30 cellular contexts compared by ENCODE assay signal in the genomic region with DNA sequence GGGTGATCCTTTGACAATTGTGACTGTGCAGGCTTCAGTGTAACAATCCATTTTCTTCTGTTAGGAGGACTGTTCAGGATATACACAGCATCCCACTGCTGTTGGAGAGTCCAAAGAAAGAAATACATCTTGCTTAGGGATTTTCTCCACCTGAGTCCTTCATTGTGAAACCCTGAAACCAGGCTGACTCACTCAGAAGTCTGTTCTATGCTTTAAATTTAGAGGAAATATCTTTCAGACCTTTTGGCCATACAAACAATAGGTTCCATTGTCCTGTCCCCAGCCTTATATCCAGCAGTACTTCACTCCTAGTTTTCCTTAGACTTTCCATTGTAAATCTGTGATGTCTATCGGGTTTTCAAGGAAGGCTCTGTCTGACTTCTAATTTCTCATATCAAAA.
DNase-seq lines count a peak whose midpoint lies in the region; FAIRE-seq and TF ChIP-seq lines count a peak whose summit lies in the region.
"Had no signal": no experiment of that assay in that cellular context is flagged by ENCODE, and none has a peak within 500 bp of the region (broad histone marks: within the 10 kb centered on the region; RNA-seq: fewer than 3 reads in every experiment).

No MANE protein-coding gene starts in this region.

- TF ChIP-seq CTCF in astrocyte (IDR thresholded peaks at IDR 0.05; ENCODE audit: insufficient read depth, low read depth, low read length), result no peak
- no peak for TF ChIP-seq CTCF in fibroblast of the aortic adventitia (IDR thresholded peaks at IDR 0.05; ENCODE audit: insufficient read depth, low read length)
- no peak for TF ChIP-seq CTCF in smooth muscle cell (IDR thresholded peaks at IDR 0.05; ENCODE audit: borderline replicate concordance, insufficient read depth, poor library complexity, severe bottlenecking)
- TF ChIP-seq CTCF in chondrocyte (IDR thresholded peaks at IDR 0.05), result no peak
- no peak for TF ChIP-seq CTCF in lower leg skin (IDR thresholded peaks at IDR 0.05)

- intact Hi-C loops in lower leg skin (cut with DNase I; ENCODE audit: low total_unique reads), result no loop called here

- TF ChIP-seq POLR2A in lower leg skin (IDR thresholded peaks at IDR 0.05), result no peak

- no peak overlapping the region for H3K9ac ChIP-seq in astrocyte (ENCODE audit: low read length)
- no peak overlapping the region for H3K9ac ChIP-seq in smooth muscle cell (ENCODE audit: low read depth)

- CTCF ChIA-PET in activated CD4-positive, alpha-beta memory T cell treated with anti-CD3 and anti-CD28 coated beads, Interleukin-2, amount 10 ng/mL, durations not matched to agents 7 days and 5 days (lab: Charles Lee), result no interaction called here

- H4K20me1 ChIP-seq in astrocyte (ENCODE audit: insufficient read depth, low read length) (no peaks in the 10 kb centered on the region), smooth muscle cell (ENCODE audit: low read depth) (no peaks in the 10 kb centered on the region)

- H3F3A ChIP-seq in smooth muscle cell (ENCODE audit: low read depth), result peaks cover 5% of the 10 kb centered on the region

- H3K9me3 Mint-ChIP-seq in astrocyte (ENCODE audit: unreplicated experiment), result peaks cover 5% of the 10 kb centered on the region
- peaks cover 3% of the 10 kb centered on the region for H3K9me3 Mint-ChIP-seq in chondrocyte (ENCODE audit: low read depth)
- no peaks in the 10 kb centered on the region for H3K9me3 Mint-ChIP-seq in activated CD4-positive, alpha-beta memory T cell treated with anti-CD3 and anti-CD28 coated beads, Interleukin-2, amount 10 ng/mL, durations not matched to agents 7 days and 5 days
- H3K9me3 Mint-ChIP-seq: T-helper 1 cell treated with Interleukin-12 subunit alpha and Interleukin-12 subunit beta and Interleukin-4 antibody, amounts not matched to agents 30 μg/mL and 1 μg/mL, for 36 hours had no signal

- H3K36me3 Mint-ChIP-seq in astrocyte (ENCODE audit: low read depth, unreplicated experiment), result no peaks in the 10 kb centered on the region
- H3K36me3 Mint-ChIP-seq in chondrocyte (ENCODE audit: low read depth), result no peaks in the 10 kb centered on the region
- no peaks in the 10 kb centered on the region for H3K36me3 Mint-ChIP-seq in activated CD4-positive, alpha-beta memory T cell treated with anti-CD3 and anti-CD28 coated beads, Interleukin-2, amount 10 ng/mL, durations not matched to agents 7 days and 5 days (ENCODE audit: low read depth)
- H3K36me3 Mint-ChIP-seq: activated naive CD8-positive, alpha-beta T cell; brain; CD8-positive, alpha-beta memory T cell; immature natural killer cell had no signal

- H3K4me3 Mint-ChIP-seq in astrocyte (ENCODE audit: unreplicated experiment), result no peak overlapping the region
- no peak overlapping the region for H3K4me3 Mint-ChIP-seq in chondrocyte (ENCODE audit: unreplicated experiment)
- no peak overlapping the region for H3K4me3 Mint-ChIP-seq in activated CD4-positive, alpha-beta memory T cell treated with anti-CD3 and anti-CD28 coated beads, Interleukin-2, amount 10 ng/mL, durations not matched to agents 7 days and 5 days
- H3K4me3 Mint-ChIP-seq: activated naive CD8-positive, alpha-beta T cell; activated T-helper 17 cell treated with anti-CD3 and anti-CD28 coated beads, Interleukin-2, amount 50 U/mL, for 72 hours; brain; CD8-positive, alpha-beta memory T cell; immature natural killer cell; neural crest cell; T-helper 1 cell treated with Interleukin-12 subunit alpha and Interleukin-12 subunit beta and Interleukin-4 antibody, amounts not matched to agents 30 μg/mL and 1 μg/mL, for 36 hours had no signal

- H2AFZ ChIP-seq in astrocyte (ENCODE audit: low read depth, low read length), result no peak overlapping the region
- H2AFZ ChIP-seq in smooth muscle cell (ENCODE audit: low read depth), result no peak overlapping the region
- H2AFZ ChIP-seq: hepatocyte had no signal

- H3K9me3 ChIP-seq in astrocyte (ENCODE audit: insufficient read depth, low read depth, low read length), result peaks cover 3% of the 10 kb centered on the region
- no peaks in the 10 kb centered on the region for H3K9me3 ChIP-seq in smooth muscle cell (replicated peaks; ENCODE audit: low read depth)
- H3K9me3 ChIP-seq: HAP-1, prostate gland had no signal

- H3K27me3 Mint-ChIP-seq in astrocyte (ENCODE audit: low read depth, unreplicated experiment) (peaks cover 5% of the 10 kb centered on the region), chondrocyte (ENCODE audit: low read depth) (peaks cover 9% of the 10 kb centered on the region)
- H3K27me3 Mint-ChIP-seq in activated CD4-positive, alpha-beta memory T cell treated with anti-CD3 and anti-CD28 coated beads, Interleukin-2, amount 10 ng/mL, durations not matched to agents 7 days and 5 days, result peaks cover 2% of the 10 kb centered on the region
- H3K27me3 Mint-ChIP-seq: brain had no signal

- H3K36me3 ChIP-seq in astrocyte (ENCODE audit: insufficient read depth, low read length) (no peaks in the 10 kb centered on the region), smooth muscle cell (ENCODE audit: low read depth) (no peaks in the 10 kb centered on the region)
- H3K36me3 ChIP-seq: HAP-1, left ventricle myocardium inferior, prostate gland had no signal

- POLR2A ChIA-PET in activated CD4-positive, alpha-beta memory T cell treated with anti-CD3 and anti-CD28 coated beads, Interleukin-2, amount 10 ng/mL, durations not matched to agents 7 days and 5 days (lab: Charles Lee), result no interaction called here

- peak; percentile 26 for DNase-seq in M059J (ENCODE audit: low read depth)
- DNase-seq in astrocyte (ENCODE audit: low read depth), result peak; percentile 22
- DNase-seq in fibroblast of the aortic adventitia (ENCODE audit: low read depth), result peak; percentile 57
- no peak for DNase-seq in smooth muscle cell (lab: John Stamatoyannopoulos, UW; ENCODE audit: unreplicated experiment)
- DNase-seq in chondrocyte (ENCODE audit: low spot score), result no peak
- no peak for DNase-seq in activated CD4-positive, alpha-beta memory T cell treated with anti-CD3 and anti-CD28 coated beads, Interleukin-2, amount 10 ng/mL, durations not matched to agents 7 days and 5 days
- DNase-seq in lower leg skin (ENCODE audit: low spot score in 2 of 2), result no peak
- DNase-seq: activated CD4-positive, alpha-beta T cell treated with anti-CD3 and anti-CD28 coated beads for 4 hours; CD8-positive, alpha-beta memory T cell; cortex of kidney; DMS53; immature natural killer cell; KBM-7; left ventricle myocardium inferior; mucosa of descending colon; NCI-H1092; NCI-H2081; NCI-H345; SIG-M5; stimulated activated CD4-positive, alpha-beta T cell treated with anti-CD3 and anti-CD28 coated beads, Interleukin-2, amount 100 ng/mL, for 24 hours; stimulated activated naive CD4-positive, alpha-beta T cell had no signal

- H3K79me2 ChIP-seq in astrocyte (ENCODE audit: insufficient read depth, low read length), result no peaks in the 10 kb centered on the region
- H3K79me2 ChIP-seq in smooth muscle cell (ENCODE audit: low read depth), result no peaks in the 10 kb centered on the region
- H3K79me2 ChIP-seq: hepatocyte had no signal

- no peaks in the 10 kb centered on the region for H3K27me3 ChIP-seq in astrocyte (ENCODE audit: insufficient read depth, low read length)
- no peaks in the 10 kb centered on the region for H3K27me3 ChIP-seq in smooth muscle cell (ENCODE audit: low read depth)
- H3K27me3 ChIP-seq: hepatocyte had no signal

- 48% methylated on average over 1 of the region's 1 CpG for WGBS in smooth muscle cell (ENCODE audit: low lambda C conversion rate)
- 64 to 66% methylated on average over 1 of the region's 1 CpG for WGBS in lower leg skin, 2 donors

- H3K4me1 ChIP-seq in astrocyte (ENCODE audit: insufficient read depth, low read length), result no peaks in the 10 kb centered on the region
- peaks cover 11% of the 10 kb centered on the region for H3K4me1 ChIP-seq in smooth muscle cell (ENCODE audit: low read depth)
- H3K4me1 ChIP-seq: HAP-1, left ventricle myocardium inferior, prostate gland had no signal

- H3K4me1 Mint-ChIP-seq in astrocyte (ENCODE audit: low read depth, unreplicated experiment) (no peaks in the 10 kb centered on the region), chondrocyte (ENCODE audit: low read depth) (no peaks in the 10 kb centered on the region)
- no peaks in the 10 kb centered on the region for H3K4me1 Mint-ChIP-seq in activated CD4-positive, alpha-beta memory T cell treated with anti-CD3 and anti-CD28 coated beads, Interleukin-2, amount 10 ng/mL, durations not matched to agents 7 days and 5 days
- H3K4me1 Mint-ChIP-seq: activated T-helper 17 cell treated with anti-CD3 and anti-CD28 coated beads, Interleukin-2, amount 50 U/mL, for 72 hours; CD8-positive, alpha-beta memory T cell; immature natural killer cell had no signal

- no peak for FAIRE-seq in astrocyte (lab: Jason Lieb, UNC)
- FAIRE-seq: endometrium had no signal

- H3K4me2 ChIP-seq in astrocyte (ENCODE audit: low read length) (peak overlapping the region; percentile 6), smooth muscle cell (peak overlapping the region; percentile 57)
- H3K4me2 ChIP-seq: hepatocyte had no signal

- H3K27ac Mint-ChIP-seq in astrocyte (ENCODE audit: unreplicated experiment) (no peak overlapping the region), chondrocyte (ENCODE audit: unreplicated experiment) (no peak overlapping the region)
- H3K27ac Mint-ChIP-seq in activated CD4-positive, alpha-beta memory T cell treated with anti-CD3 and anti-CD28 coated beads, Interleukin-2, amount 10 ng/mL, durations not matched to agents 7 days and 5 days, result no peak overlapping the region
- H3K27ac Mint-ChIP-seq: activated naive CD8-positive, alpha-beta T cell; activated T-helper 17 cell treated with anti-CD3 and anti-CD28 coated beads, Interleukin-2, amount 50 U/mL, for 72 hours; brain; CD8-positive, alpha-beta memory T cell; immature natural killer cell; T-helper 1 cell treated with Interleukin-12 subunit alpha and Interleukin-12 subunit beta and Interleukin-4 antibody, amounts not matched to agents 30 μg/mL and 1 μg/mL, for 36 hours had no signal

- H3K4me3 ChIP-seq in astrocyte (ENCODE audit: insufficient read depth, low read depth, low read length) (no peak overlapping the region), fibroblast of the aortic adventitia (ENCODE audit: low read depth, low read length) (no peak overlapping the region), smooth muscle cell (no peak overlapping the region), lower leg skin (ENCODE audit: low read depth, poor library complexity, severe bottlenecking) (no peak overlapping the region)
- H3K4me3 ChIP-seq: HAP-1, hepatocyte, left ventricle myocardium inferior, mucosa of descending colon, prostate gland had no signal

- no peak overlapping the region for H3K27ac ChIP-seq in astrocyte (ENCODE audit: low read depth, low read length)
- no peak overlapping the region for H3K27ac ChIP-seq in smooth muscle cell (ENCODE audit: low read depth)
- H3K27ac ChIP-seq: hepatocyte, left ventricle myocardium inferior, prostate gland had no signal

Comparison
In these comparisons a context has a peak if more than half of its experiments do, and no peak if none do; other contexts are left out.
1. DNase-seq: peak in M059J (single experiment), astrocyte (single experiment) and fibroblast of the aortic adventitia (single experiment); none in smooth muscle cell (single experiment), chondrocyte (single experiment), activated CD4-positive, alpha-beta memory T cell treated with anti-CD3 and anti-CD28 coated beads, Interleukin-2, amount 10 ng/mL, durations not matched to agents 7 days and 5 days (single experiment) and lower leg skin (0 of 2).